In the genomic region with DNA sequence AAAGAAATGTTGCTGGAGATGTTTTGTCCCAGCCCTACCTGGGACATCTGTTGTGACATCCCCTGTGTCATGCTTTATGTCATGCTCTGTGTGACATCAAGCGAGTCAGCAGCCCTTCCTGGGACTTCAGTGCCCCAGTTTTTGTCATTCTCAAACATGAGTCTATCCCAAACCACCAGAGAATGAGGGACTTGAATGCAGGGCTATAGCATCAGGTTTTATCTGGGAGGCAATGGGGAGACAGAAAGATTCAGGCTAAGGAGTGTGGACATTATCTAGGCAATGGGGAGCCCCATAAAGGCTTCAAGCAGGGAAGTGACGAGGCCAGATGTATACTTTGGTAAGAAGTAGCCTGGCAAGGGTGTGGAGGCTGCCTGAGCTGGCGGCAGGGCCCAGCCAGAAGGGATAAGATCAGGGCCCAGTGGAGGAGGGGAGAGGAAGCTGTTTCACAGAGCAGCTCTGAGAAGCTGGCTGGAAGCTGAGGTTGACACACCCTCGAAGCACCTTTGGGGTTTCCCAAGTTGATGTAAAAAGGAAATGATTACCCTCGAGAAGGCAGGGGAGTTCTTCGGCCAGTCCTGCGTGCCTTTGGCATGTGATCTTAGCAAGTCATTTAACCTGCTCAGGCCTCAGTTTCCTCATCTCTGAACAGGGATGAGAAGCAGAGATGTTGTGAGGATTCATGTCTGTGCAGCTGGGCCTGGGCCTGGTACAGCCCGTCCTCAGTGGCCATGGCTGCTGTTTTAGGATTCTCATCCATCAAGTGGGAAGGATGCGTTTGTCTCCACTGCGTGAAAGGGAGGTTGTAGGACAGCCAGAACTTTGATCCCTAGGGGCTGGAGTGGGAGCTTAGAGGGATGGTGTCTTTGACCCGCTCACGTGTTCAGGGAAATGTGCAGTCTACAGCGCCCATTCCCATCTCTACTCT, we compare ENCODE assay signal across 8 cellular contexts. TPM values are rescaled to one million over a fixed set of nuclear protein-coding genes. Genes with fewer than 3 reads are reported as not detected.
DNase-seq lines count a peak whose midpoint lies in the region; ATAC-seq and TF ChIP-seq lines count a peak whose summit lies in the region.

No MANE protein-coding gene starts in this region.

- H3K4me3 ChIP-seq in lung, result no peak overlapping the region

- peak; percentile 66 for ATAC-seq in GM18861 (IDR thresholded peaks at IDR 0.05; ENCODE audit: unreplicated experiment)
- ATAC-seq in HG02884 (IDR thresholded peaks at IDR 0.05; ENCODE audit: unreplicated experiment), result peak; percentile 72
- ATAC-seq in lung (ENCODE audit: insufficient read depth, low FRiP score), result peak; percentile 66
- ATAC-seq in stimulated activated naive B cell treated with anti-CD40 and anti-IgM and Interleukin-4, amounts not matched to agents 10 μg/mL and 1 μg/mL and 100 μg/mL, for 72 hours (replicated peaks), result peak; percentile 82 to 85

- H3K9me3 Mint-ChIP-seq in stimulated activated naive B cell treated with anti-CD40 and anti-IgM and Interleukin-4, amounts not matched to agents 10 μg/mL and 1 μg/mL and 100 μg/mL, for 72 hours, result no peaks in the 10 kb centered on the region

- 0 out of 2 replicates have a peak, but pooled peaks have one; percentile 31 for TF ChIP-seq POLR2A in Raji (IDR thresholded peaks at IDR 0.05; ENCODE audit: insufficient read depth, low read depth, low read length)

- peak overlapping the region in 1 of 2 donors; percentile 37 for H3K27ac ChIP-seq in lung (ENCODE audit: low read depth in 1 of 2, low read length in 1 of 2)

- DNase-seq in activated naive CD4-positive, alpha-beta T cell treated with anti-CD3 and anti-CD28 coated beads, Interleukin-2, amount 50 U/mL, for 16 hours, result peak; percentile 57
- peak; percentile 37 for DNase-seq in lung (ENCODE audit: low spot score)
- DNase-seq in stimulated activated naive B cell treated with anti-CD40 and anti-IgM and Interleukin-4, amounts not matched to agents 10 μg/mL and 1 μg/mL and 100 μg/mL, for 72 hours, result peak; percentile 72
- DNase-seq in putamen (ENCODE audit: low spot score), result no peak
- no peak for DNase-seq in NCI-H2029 treated with DMSO at 0.1 percent for 48 hours (lab: John Stamatoyannopoulos, UW)

- no peaks in the 10 kb centered on the region for H3K27me3 ChIP-seq in lung (ENCODE audit: control insufficient read depth, insufficient read depth)

- H3K4me1 Mint-ChIP-seq in stimulated activated naive B cell treated with anti-CD40 and anti-IgM and Interleukin-4, amounts not matched to agents 10 μg/mL and 1 μg/mL and 100 μg/mL, for 72 hours, result peaks cover 54 to 79% of the 10 kb centered on the region in 2 donors

- H3K27me3 Mint-ChIP-seq in stimulated activated naive B cell treated with anti-CD40 and anti-IgM and Interleukin-4, amounts not matched to agents 10 μg/mL and 1 μg/mL and 100 μg/mL, for 72 hours, result no peaks in the 10 kb centered on the region

- H3K36me3 ChIP-seq in lung (ENCODE audit: control insufficient read depth in 2 of 2, insufficient read depth in 2 of 2, low read length in 2 of 2), result peaks cover 0 to 10% of the 10 kb centered on the region in 2 donors

- H3K27ac Mint-ChIP-seq in stimulated activated naive B cell treated with anti-CD40 and anti-IgM and Interleukin-4, amounts not matched to agents 10 μg/mL and 1 μg/mL and 100 μg/mL, for 72 hours, result peak overlapping the region; percentile 89

- WGBS in lung, 2 donors, result 45 to 54% methylated on average over 13 of the region's 13 CpGs

- peaks cover 3 to 10% of the 10 kb centered on the region in 2 donors for H3K36me3 Mint-ChIP-seq in stimulated activated naive B cell treated with anti-CD40 and anti-IgM and Interleukin-4, amounts not matched to agents 10 μg/mL and 1 μg/mL and 100 μg/mL, for 72 hours

- TF ChIP-seq CTCF in lung (IDR thresholded peaks at IDR 0.05; ENCODE audit: control extremely low read depth, extremely low read depth), result no peak

- no peaks in the 10 kb centered on the region for H3K9me3 ChIP-seq in lung (ENCODE audit: control insufficient read depth in 2 of 2, insufficient read depth in 1 of 2, low read length in 1 of 2)

- peaks cover 0 to 33% of the 10 kb centered on the region in 2 donors for H3K4me1 ChIP-seq in lung (ENCODE audit: control insufficient read depth in 2 of 2, insufficient read depth in 2 of 2, low read length in 2 of 2)

- peak overlapping the region; percentile 8 to 66 for H3K4me3 Mint-ChIP-seq in stimulated activated naive B cell treated with anti-CD40 and anti-IgM and Interleukin-4, amounts not matched to agents 10 μg/mL and 1 μg/mL and 100 μg/mL, for 72 hours

RNA-seq across cellular contexts. Expression of a gene that starts 34.3 kb away (rescaled TPM):
- total RNA-seq in lung, result 10 to 100 TPM in 1 of 2 donors, 1 to 10 TPM in 1; 6.8 to 13.2 TPM
- polyA plus RNA-seq in lung, result 10 to 100 TPM in 1 of 2 donors, 1 to 10 TPM in 1; 2.9 to 33.1 TPM

RNA-seq across cellular contexts. Expression of a gene that starts 49.2 kb away (rescaled TPM):
- total RNA-seq in lung, result 10 to 100 TPM; 26.5 to 32.9 TPM
- 10 to 100 TPM; 12.0 to 21.1 TPM for polyA plus RNA-seq in lung

RNA-seq across cellular contexts. Expression of a gene that starts 57.4 kb away (rescaled TPM):
- total RNA-seq in lung, result 10 to 100 TPM; 31.0 to 66.2 TPM
- 10 to 100 TPM; 26.8 to 30.3 TPM for polyA plus RNA-seq in lung

Comparison
In these comparisons a context has a peak if more than half of its experiments do, and no peak if none do; other contexts are left out.
1. DNase-seq: peak in activated naive CD4-positive, alpha-beta T cell treated with anti-CD3 and anti-CD28 coated beads, Interleukin-2, amount 50 U/mL, for 16 hours (single experiment), lung (single experiment) and stimulated activated naive B cell treated with anti-CD40 and anti-IgM and Interleukin-4, amounts not matched to agents 10 μg/mL and 1 μg/mL and 100 μg/mL, for 72 hours (single experiment); none in putamen (single experiment) and NCI-H2029 treated with DMSO at 0.1 percent for 48 hours (single experiment).
2. Peak in every context shown above with its lines, with median percentiles within 50 percentile points of each other: ATAC-seq.